Comparison of ENCODE assay signal across 27 cellular contexts in genomic region chr3:118955914-118956556, GRCh38.
A peak's percentile ranks its signal among the peaks of the same experiment; 100 is the strongest.
DNase-seq lines count a peak whose midpoint lies in the region; ATAC-seq and TF ChIP-seq lines count a peak whose summit lies in the region.
"Had no signal": no experiment of that assay in that cellular context is flagged by ENCODE, and none has a peak within 500 bp of the region (broad histone marks: within the 10 kb centered on the region; RNA-seq: fewer than 3 reads in every experiment).

No MANE protein-coding gene starts in this region.

- no peaks in the 10 kb centered on the region for H3K27me3 ChIP-seq in gastroesophageal sphincter
- no peaks in the 10 kb centered on the region for H3K27me3 ChIP-seq in upper lobe of left lung
- H3K27me3 ChIP-seq: BLaER1 treated with 17β-estradiol and CSF1 and Interleukin-3, amounts not matched to agents 10 nM and 100 nM; uterus had no signal

- H3K4me3 Mint-ChIP-seq in activated naive CD4-positive, alpha-beta T cell treated with anti-CD3 and anti-CD28 coated beads, Interleukin-2, amount 50 U/mL, for 24 hours = peak overlapping the region; percentile 58
- peak overlapping the region; percentile 1 to 59 (median 28) for H3K4me3 Mint-ChIP-seq in T-cell
- no peak overlapping the region for H3K4me3 Mint-ChIP-seq in activated T-helper 1 cell treated with anti-CD3 and anti-CD28 coated beads, Interleukin-12 subunit alpha, Interleukin-12 subunit beta, Interleukin-2, Interleukin-4 antibody, amounts not matched to agents 30 ng/mL and 10 ng/mL and 1 ng/mL, durations not matched to agents 14 hours and 24 hours and 36 hours
- peak overlapping the region; percentile 9 to 72 (median 60) for H3K4me3 Mint-ChIP-seq in naive thymus-derived CD8-positive, alpha-beta T cell
- H3K4me3 Mint-ChIP-seq: activated B cell treated with CpG ODN at 0.5 μM for 24 hours, mesothelial cell of epicardium, naive B cell had no signal

- peak overlapping the region; percentile 96 for H3K27ac Mint-ChIP-seq in activated naive CD4-positive, alpha-beta T cell treated with anti-CD3 and anti-CD28 coated beads, Interleukin-2, amount 50 U/mL, for 24 hours
- H3K27ac Mint-ChIP-seq in T-cell = peak overlapping the region; percentile 83 to 86
- H3K27ac Mint-ChIP-seq in activated T-helper 1 cell treated with anti-CD3 and anti-CD28 coated beads, Interleukin-12 subunit alpha, Interleukin-12 subunit beta, Interleukin-2, Interleukin-4 antibody, amounts not matched to agents 30 ng/mL and 10 ng/mL and 1 ng/mL, durations not matched to agents 14 hours and 24 hours and 36 hours = peak overlapping the region; percentile 46
- peak overlapping the region; percentile 55 to 91 (median 72) for H3K27ac Mint-ChIP-seq in naive thymus-derived CD8-positive, alpha-beta T cell
- H3K27ac Mint-ChIP-seq: activated B cell treated with CpG ODN at 0.5 μM for 24 hours, mesothelial cell of epicardium, naive B cell had no signal

- H3K4me3 ChIP-seq in gastroesophageal sphincter (no peak overlapping the region), upper lobe of left lung (no peak overlapping the region)
- H3K4me3 ChIP-seq: BLaER1 treated with 17β-estradiol and CSF1 and Interleukin-3, amounts not matched to agents 10 nM and 100 nM; thoracic aorta; uterus had no signal

- H3K27ac ChIP-seq in gastroesophageal sphincter = no peak overlapping the region
- H3K27ac ChIP-seq in upper lobe of left lung = no peak overlapping the region
- H3K27ac ChIP-seq: BLaER1 treated with 17β-estradiol and CSF1 and Interleukin-3, amounts not matched to agents 10 nM and 100 nM; KMS-11; thoracic aorta; uterus had no signal

- no peak for TF ChIP-seq POLR2A in gastroesophageal sphincter (IDR thresholded peaks at IDR 0.05)
- TF ChIP-seq POLR2A in upper lobe of left lung (IDR thresholded peaks at IDR 0.05) = no peak

- no peaks in the 10 kb centered on the region for H3K27me3 Mint-ChIP-seq in activated naive CD4-positive, alpha-beta T cell treated with anti-CD3 and anti-CD28 coated beads, Interleukin-2, amount 50 U/mL, for 24 hours
- no peaks in the 10 kb centered on the region for H3K27me3 Mint-ChIP-seq in T-cell
- no peaks in the 10 kb centered on the region for H3K27me3 Mint-ChIP-seq in activated T-helper 1 cell treated with anti-CD3 and anti-CD28 coated beads, Interleukin-12 subunit alpha, Interleukin-12 subunit beta, Interleukin-2, Interleukin-4 antibody, amounts not matched to agents 30 ng/mL and 10 ng/mL and 1 ng/mL, durations not matched to agents 14 hours and 24 hours and 36 hours (ENCODE audit: insufficient read depth)
- H3K27me3 Mint-ChIP-seq in naive thymus-derived CD8-positive, alpha-beta T cell = no peaks in the 10 kb centered on the region

- intact Hi-C loops in activated T-helper 1 cell treated with anti-CD3 and anti-CD28 coated beads, Interleukin-12 subunit alpha, Interleukin-12 subunit beta, Interleukin-2, Interleukin-4 antibody, amounts not matched to agents 30 ng/mL and 10 ng/mL and 1 ng/mL, durations not matched to agents 14 hours and 24 hours and 36 hours (cut with micrococcal nuclease) = no loop called here

- no peaks in the 10 kb centered on the region for H3K36me3 Mint-ChIP-seq in activated naive CD4-positive, alpha-beta T cell treated with anti-CD3 and anti-CD28 coated beads, Interleukin-2, amount 50 U/mL, for 24 hours
- H3K36me3 Mint-ChIP-seq in T-cell = no peaks in the 10 kb centered on the region
- H3K36me3 Mint-ChIP-seq in activated T-helper 1 cell treated with anti-CD3 and anti-CD28 coated beads, Interleukin-12 subunit alpha, Interleukin-12 subunit beta, Interleukin-2, Interleukin-4 antibody, amounts not matched to agents 30 ng/mL and 10 ng/mL and 1 ng/mL, durations not matched to agents 14 hours and 24 hours and 36 hours (ENCODE audit: low read depth) = no peaks in the 10 kb centered on the region
- H3K36me3 Mint-ChIP-seq in naive thymus-derived CD8-positive, alpha-beta T cell = no peaks in the 10 kb centered on the region
- H3K36me3 Mint-ChIP-seq: naive B cell had no signal

- POLR2A ChIA-PET in T-cell (lab: Charles Lee) = interaction anchor here in 1 of 2 donors (0.6 to 0.9 kb wide), 2 partner anchors 338 to 674 kb away, joined by 3 to 5 read pairs; partner anchors contain the start of gene ARHGAP31
- POLR2A ChIA-PET in naive thymus-derived CD8-positive, alpha-beta T cell (lab: Charles Lee) = interaction anchor here (1.3 to 1.4 kb wide), 3 partner anchors 13 to 285 kb away, joined by 4 to 9 read pairs (median 5); partner anchors contain the start of genes B4GALT4 and IGSF11

- WGBS in gastroesophageal sphincter (ENCODE audit: low coverage in 1 of 2), 2 donors = 79 to 90% methylated on average over 1 of the region's 1 CpG
- 45 to 60% methylated on average over 1 of the region's 1 CpG for WGBS in upper lobe of left lung, 2 donors

- H3K9me3 ChIP-seq in gastroesophageal sphincter (peaks cover 0 to 3% (median 0%) of the 10 kb centered on the region in 3 donors), upper lobe of left lung (no peaks in the 10 kb centered on the region)
- H3K9me3 ChIP-seq: SK-N-SH, thoracic aorta, uterus had no signal

- H3K9me3 Mint-ChIP-seq in activated naive CD4-positive, alpha-beta T cell treated with anti-CD3 and anti-CD28 coated beads, Interleukin-2, amount 50 U/mL, for 24 hours = no peaks in the 10 kb centered on the region
- peaks cover 0 to 3% (median 0%) of the 10 kb centered on the region in 3 donors for H3K9me3 Mint-ChIP-seq in T-cell
- H3K9me3 Mint-ChIP-seq in activated T-helper 1 cell treated with anti-CD3 and anti-CD28 coated beads, Interleukin-12 subunit alpha, Interleukin-12 subunit beta, Interleukin-2, Interleukin-4 antibody, amounts not matched to agents 30 ng/mL and 10 ng/mL and 1 ng/mL, durations not matched to agents 14 hours and 24 hours and 36 hours = peaks cover 7% of the 10 kb centered on the region
- H3K9me3 Mint-ChIP-seq in naive thymus-derived CD8-positive, alpha-beta T cell = no peaks in the 10 kb centered on the region

- no peaks in the 10 kb centered on the region for H3K36me3 ChIP-seq in gastroesophageal sphincter
- no peaks in the 10 kb centered on the region for H3K36me3 ChIP-seq in upper lobe of left lung
- H3K36me3 ChIP-seq: BLaER1 treated with 17β-estradiol and CSF1 and Interleukin-3, amounts not matched to agents 10 nM and 100 nM; thoracic aorta; uterus had no signal

- ATAC-seq in T-cell (replicated peaks in 1 of 4) = peak; percentile 93 to 96 (median 96)
- ATAC-seq in naive thymus-derived CD8-positive, alpha-beta T cell = peak; percentile 93 to 94
- ATAC-seq in gastroesophageal sphincter = no peak
- no peak for ATAC-seq in HG02840 (IDR thresholded peaks at IDR 0.05; ENCODE audit: low FRiP score, unreplicated experiment)
- no peak for ATAC-seq in upper lobe of left lung (ENCODE audit: low FRiP score in 2 of 2)
- ATAC-seq: HCT116 had no signal

- CTCF ChIA-PET in T-cell (lab: Charles Lee) = interaction anchor here (0.6 to 1.9 kb wide), 7 partner anchors 11 to 375 kb away, joined by 3 to 10 read pairs (median 4); partner anchors contain the start of gene IGSF11 (in 1 of the 2)

- TF ChIP-seq EP300 in gastroesophageal sphincter (IDR thresholded peaks at IDR 0.05) = no peak
- TF ChIP-seq EP300 in upper lobe of left lung (IDR thresholded peaks at IDR 0.05) = no peak

- peaks cover 53% of the 10 kb centered on the region for H3K4me1 Mint-ChIP-seq in activated naive CD4-positive, alpha-beta T cell treated with anti-CD3 and anti-CD28 coated beads, Interleukin-2, amount 50 U/mL, for 24 hours
- peaks cover 42 to 50% (median 47%) of the 10 kb centered on the region in 3 donors for H3K4me1 Mint-ChIP-seq in T-cell
- peaks cover 23% of the 10 kb centered on the region for H3K4me1 Mint-ChIP-seq in activated T-helper 1 cell treated with anti-CD3 and anti-CD28 coated beads, Interleukin-12 subunit alpha, Interleukin-12 subunit beta, Interleukin-2, Interleukin-4 antibody, amounts not matched to agents 30 ng/mL and 10 ng/mL and 1 ng/mL, durations not matched to agents 14 hours and 24 hours and 36 hours (ENCODE audit: low read depth)
- H3K4me1 Mint-ChIP-seq in naive thymus-derived CD8-positive, alpha-beta T cell = peaks cover 29 to 57% (median 46%) of the 10 kb centered on the region in 4 donors
- H3K4me1 Mint-ChIP-seq: activated B cell treated with CpG ODN at 0.5 μM for 24 hours, mesothelial cell of epicardium, naive B cell had no signal

- DNase-seq in activated naive CD4-positive, alpha-beta T cell treated with Interleukin-2 at 50 U/mL for 16 hours = no peak
- peak in 3 of 34 experiments; percentile 3 for DNase-seq in T-cell
- no peak for DNase-seq in activated T-helper 1 cell treated with anti-CD3 and anti-CD28 coated beads, Interleukin-12 subunit alpha, Interleukin-12 subunit beta, Interleukin-2, Interleukin-4 antibody, amounts not matched to agents 30 ng/mL and 10 ng/mL and 1 ng/mL, durations not matched to agents 14 hours and 24 hours and 36 hours (ENCODE audit: low spot score)
- DNase-seq in naive thymus-derived CD8-positive, alpha-beta T cell = peak in 4 of 10 donors; percentile 37 to 72 (median 60)
- DNase-seq in upper lobe of left lung = no peak
- DNase-seq: activated B cell treated with CpG ODN at 0.5 μM for 24 hours; amygdala; effector CD8-positive, alpha-beta T cell; head of caudate nucleus; MV-4-11; naive B cell; NCI-H146; NCI-H2107; NCI-H446; NCI-H82; occipital lobe; SK-N-SH; stimulated activated CD4-positive, alpha-beta T cell treated with anti-CD3 and anti-CD28 coated beads, Interleukin-4, amount 100 ng/mL, for 4 hours; uterus had no signal

- TF ChIP-seq CTCF in gastroesophageal sphincter (IDR thresholded peaks at IDR 0.05) (no peak), upper lobe of left lung (IDR thresholded peaks at IDR 0.05) (no peak)

- H3K4me1 ChIP-seq in gastroesophageal sphincter (peaks cover 0 to 5% (median 0%) of the 10 kb centered on the region in 3 donors), upper lobe of left lung (no peaks in the 10 kb centered on the region)
- H3K4me1 ChIP-seq: uterus had no signal

Comparison
In these comparisons a context has a peak if more than half of its experiments do, and no peak if none do; other contexts are left out.
1. H3K27ac Mint-ChIP-seq: peak in every context shown above with its lines; median percentile 96 in activated naive CD4-positive, alpha-beta T cell treated with anti-CD3 and anti-CD28 coated beads, Interleukin-2, amount 50 U/mL, for 24 hours; 84 in T-cell; 72 in naive thymus-derived CD8-positive, alpha-beta T cell; 46 in activated T-helper 1 cell treated with anti-CD3 and anti-CD28 coated beads, Interleukin-12 subunit alpha, Interleukin-12 subunit beta, Interleukin-2, Interleukin-4 antibody, amounts not matched to agents 30 ng/mL and 10 ng/mL and 1 ng/mL, durations not matched to agents 14 hours and 24 hours and 36 hours.
2. ATAC-seq: peak in T-cell (4 of 4) and naive thymus-derived CD8-positive, alpha-beta T cell (2 of 2); none in gastroesophageal sphincter (single experiment), HG02840 (single experiment) and upper lobe of left lung (0 of 2).